8 cellular contexts compared by ENCODE assay signal in the genomic region with DNA sequence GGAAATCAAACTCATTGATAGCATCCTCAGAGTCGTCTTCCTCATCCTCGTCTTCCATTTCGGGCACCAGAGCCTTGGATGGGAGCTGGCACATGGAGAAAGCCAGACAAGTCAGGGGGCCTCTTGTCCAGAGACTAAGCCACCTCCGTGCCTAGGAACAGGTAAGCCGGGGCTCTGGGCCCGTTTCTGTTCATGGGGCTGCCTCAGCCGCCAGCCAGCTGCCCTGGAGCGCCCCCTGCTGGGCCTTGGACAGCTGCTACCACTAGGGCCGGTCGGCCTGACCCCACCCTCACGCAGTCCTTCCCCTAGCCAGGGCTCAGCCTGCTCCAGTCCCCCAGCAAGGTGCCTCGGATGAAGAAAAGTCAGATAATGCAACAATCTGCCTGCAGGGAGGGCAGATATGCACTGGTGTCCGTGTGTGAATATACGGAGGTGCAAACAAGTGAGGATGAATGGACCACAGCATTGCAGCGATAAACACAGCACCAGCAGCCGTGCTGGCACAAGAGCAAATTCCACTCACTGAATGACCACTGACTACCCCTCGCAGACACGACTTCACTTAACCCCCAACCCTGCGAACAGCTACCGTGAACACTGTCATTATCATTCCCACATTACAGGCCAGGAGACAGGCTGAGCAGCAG. TPM values are rescaled to one million over a fixed set of nuclear protein-coding genes. Genes with fewer than 3 reads are reported as not detected.
DNase-seq lines count a peak whose midpoint lies in the region; ATAC-seq, FAIRE-seq and TF ChIP-seq lines count a peak whose summit lies in the region.

No MANE protein-coding gene starts in this region.

- H3K27ac Mint-ChIP-seq in WTC11, result peak overlapping the region; percentile 59; the same call in 1 of the 2 replicates
- H3K27ac Mint-ChIP-seq in MCF 10A (ENCODE audit: low read depth, unreplicated experiment), result no peak overlapping the region

- H3K27me3 Mint-ChIP-seq in WTC11 (ENCODE audit: low read depth), result no peaks in the 10 kb centered on the region; the same call in 1 of the 2 replicates
- H3K27me3 Mint-ChIP-seq in MCF 10A (ENCODE audit: insufficient read depth, unreplicated experiment), result no peaks in the 10 kb centered on the region

- TF ChIP-seq RAD21 in Ishikawa (IDR thresholded peaks at IDR 0.05; ENCODE audit: low read depth), result peak; percentile 42; the same call in 1 of the 2 replicates

- TF ChIP-seq CTCF in D721Med (IDR thresholded peaks at IDR 0.05; ENCODE audit: insufficient read depth, missing control alignments) (peak; percentile 66), WTC11 (IDR thresholded peaks at IDR 0.05) (peak; percentile 79), MCF 10A (IDR thresholded peaks at IDR 0.05; ENCODE audit: unreplicated experiment) (peak; percentile 86)

- DNase-seq in D721Med (ENCODE audit: insufficient read length, low spot score) (peak; percentile 87), WTC11 (ENCODE audit: low spot score) (peak; percentile 80), MCF 10A (ENCODE audit: unreplicated experiment) (peak; percentile 62), kidney tubule cell (ENCODE audit: low spot score) (peak; percentile 63), NCI-H2081 treated with DMSO at 0.1 percent for 48 hours (lab: John Stamatoyannopoulos, UW) (no peak)
- peak; percentile 68 to 84 for DNase-seq in stimulated activated CD4-positive, alpha-beta T cell treated with anti-CD3 and anti-CD28 coated beads, Interleukin-4, amount 100 ng/mL, for 4 hours

- peaks cover 68% of the 10 kb centered on the region for H3K36me3 Mint-ChIP-seq in WTC11
- H3K36me3 Mint-ChIP-seq in MCF 10A (ENCODE audit: insufficient read depth, unreplicated experiment), result peaks cover 61% of the 10 kb centered on the region

- intact Hi-C loops in MCF 10A (cut with micrococcal nuclease), result no loop called here

- H3K4me1 Mint-ChIP-seq in WTC11, result peaks cover 14% of the 10 kb centered on the region
- H3K4me1 Mint-ChIP-seq in MCF 10A (ENCODE audit: insufficient read depth, unreplicated experiment), result peaks cover 10% of the 10 kb centered on the region

- H3K4me3 Mint-ChIP-seq in WTC11 (no peak overlapping the region), MCF 10A (ENCODE audit: unreplicated experiment) (no peak overlapping the region)

- TF ChIP-seq EP300 in Ishikawa (IDR thresholded peaks at IDR 0.05; ENCODE audit: borderline replicate concordance), result no peak

- POLR2A ChIA-PET in WTC11 (lab: Charles Lee) (no interaction called here), MCF 10A (lab: Yijun Ruan, JAX) (no interaction called here)

- no TSS peak for BruUV-seq in MCF 10A (replicated peaks; lab: Mats Ljungman, UMichigan)

- ATAC-seq in WTC11 (peak; percentile 87), GM21447 (IDR thresholded peaks at IDR 0.05; ENCODE audit: unreplicated experiment) (no peak)

- FAIRE-seq in D721Med (lab: Jason Lieb, UNC), result no peak

- no peaks in the 10 kb centered on the region for H3K9me3 Mint-ChIP-seq in WTC11
- H3K9me3 Mint-ChIP-seq in MCF 10A (ENCODE audit: unreplicated experiment), result no peaks in the 10 kb centered on the region

- CTCF ChIA-PET in WTC11 (lab: Charles Lee), result interaction anchor here (0.6 to 3.5 kb wide), 26 partner anchors 8 to 140 kb away, joined by 3 to 26 read pairs (median 5); partner anchors contain the start of genes DACT3, FKRP and PRKD2
- CTCF ChIA-PET in MCF 10A (lab: Yijun Ruan, JAX), result interaction anchor here (0.6 to 3.9 kb wide), 21 partner anchors 9 to 644 kb away, joined by 3 to 19 read pairs (median 5); no protein-coding TSS in a partner anchor

TF ChIP-seq in Ishikawa, 13 proteins besides CTCF, POLR2A, EP300 and RAD21:
- TF ChIP-seq TAF1 (IDR thresholded peaks at IDR 0.05; ENCODE audit: low read depth) (no peak), MAX (IDR thresholded peaks at IDR 0.05) (no peak), NFIC (IDR thresholded peaks at IDR 0.05) (no peak), TEAD4 (IDR thresholded peaks at IDR 0.05) (no peak)

TF ChIP-seq in WTC11, 78 proteins besides CTCF, POLR2A, EP300 and RAD21:
- peak; percentile 94 for TF ChIP-seq ZNF121 (CRISPR knock-in tag; IDR thresholded peaks at IDR 0.05)
- no peak for TF ChIP-seq FOXP4 (CRISPR knock-in tag; IDR thresholded peaks at IDR 0.05)

RNA-seq across cellular contexts. Expression of gene PRKD2, which starts 11.9 kb away (rescaled TPM):
- total RNA-seq in WTC11 (2021) (78.5 to 100 TPM (median 81.5 TPM) in 3 replicates), MCF 10A (2022) (30.4 and 35.9 TPM in 2 replicates)

RNA-seq across cellular contexts. Expression of gene FKRP, which starts 17.0 kb away (rescaled TPM):
- total RNA-seq in WTC11 (2021), result 23.4 to 26.1 TPM (median 24.1 TPM) in 3 replicates
- 21.2 and 23.9 TPM in 2 replicates for total RNA-seq in MCF 10A (2022)

RNA-seq across cellular contexts. Expression of gene STRN4, which starts 17.4 kb away (rescaled TPM):
- 126 to 144 TPM (median 137 TPM) in 3 replicates for total RNA-seq in WTC11 (2021)
- total RNA-seq in MCF 10A (2022), result 90.1 and 92.3 TPM in 2 replicates

RNA-seq across cellular contexts. Expression of gene SLC1A5, which starts 59.6 kb away (rescaled TPM):
- total RNA-seq in WTC11 (2021) (173 to 239 TPM (median 187 TPM) in 3 replicates), MCF 10A (2022) (372 and 417 TPM in 2 replicates)
